8 cellular contexts compared by ENCODE assay signal in genomic region chr1:111737216-111738132, GRCh38. TPM values are rescaled to one million over a fixed set of nuclear protein-coding genes. Genes with fewer than 3 reads are reported as not detected.
DNase-seq lines count a peak whose midpoint lies in the region; ATAC-seq lines count a peak whose summit lies in the region.

No MANE protein-coding gene starts in this region.

- POLR2A ChIA-PET in activated CD4-positive, alpha-beta T cell treated with anti-CD3 and anti-CD28 coated beads for 36 hours (lab: Charles Lee), result interaction anchor here (0.6 to 1.1 kb wide), 3 partner anchors 17 to 681 kb away, joined by 3 read pairs; no protein-coding TSS in a partner anchor

- H3K27me3 Mint-ChIP-seq in activated CD4-positive, alpha-beta T cell treated with anti-CD3 and anti-CD28 coated beads for 36 hours, result peaks cover 29% of the 10 kb centered on the region

- intact Hi-C loops in activated CD4-positive, alpha-beta T cell treated with anti-CD3 and anti-CD28 coated beads for 36 hours (cut with DNase I, micrococcal nuclease), result loop anchor here (2.0 kb wide), 2 partner anchors 17 to 229 kb away; partner anchors contain the start of gene DDX20 (in 1 of the 2)

- no peak overlapping the region for H3K27ac Mint-ChIP-seq in activated CD4-positive, alpha-beta T cell treated with anti-CD3 and anti-CD28 coated beads for 36 hours

- H3K4me1 Mint-ChIP-seq in activated CD4-positive, alpha-beta T cell treated with anti-CD3 and anti-CD28 coated beads for 36 hours, result peaks cover 15% of the 10 kb centered on the region

- H3K9me3 Mint-ChIP-seq in activated CD4-positive, alpha-beta T cell treated with anti-CD3 and anti-CD28 coated beads for 36 hours (ENCODE audit: low read depth), result no peaks in the 10 kb centered on the region

- H3K4me3 Mint-ChIP-seq in activated CD4-positive, alpha-beta T cell treated with anti-CD3 and anti-CD28 coated beads for 36 hours, result peak overlapping the region; percentile 80

- H3K27ac ChIP-seq in substantia nigra (ENCODE audit: low read depth, low read length, poor library complexity, severe bottlenecking), result peak overlapping the region; percentile 81

- CTCF ChIA-PET in activated CD4-positive, alpha-beta T cell treated with anti-CD3 and anti-CD28 coated beads for 36 hours (lab: Charles Lee), result interaction anchor here (0.6 to 6.4 kb wide), 11 partner anchors 8 to 300 kb away, joined by 3 to 39 read pairs (median 4); no protein-coding TSS in a partner anchor

- DNase-seq in activated CD4-positive, alpha-beta T cell treated with anti-CD3 and anti-CD28 coated beads for 36 hours, result no peak
- DNase-seq in activated CD4-positive, alpha-beta T cell treated with anti-CD3 and anti-CD28 coated beads, Interleukin-2, amount 50 U/mL, for 1 hour, result no peak
- DNase-seq in activated CD8-positive, alpha-beta memory T cell treated with anti-CD3 and anti-CD28 coated beads, Interleukin-2, amount 50 U/mL, for 48 hours, result peak; percentile 49
- DNase-seq in inferior parietal cortex (ENCODE audit: extremely low spot score) (peak; percentile 43), substantia nigra (lab: John Stamatoyannopoulos, UW) (no peak), SKM-1 (lab: John Stamatoyannopoulos, UW; ENCODE audit: unreplicated experiment) (no peak), SIG-M5 treated with dmso at 0.1 percent for 504 hours (lab: John Stamatoyannopoulos, UW; ENCODE audit: unreplicated experiment) (no peak)
- DNase-seq in activated CD4-positive, alpha-beta T cell treated with anti-CD3 and anti-CD28 coated beads for 48 hours, result no peak

- ATAC-seq in activated CD4-positive, alpha-beta T cell treated with anti-CD3 and anti-CD28 coated beads for 36 hours, result no peak

- no peaks in the 10 kb centered on the region for H3K36me3 Mint-ChIP-seq in activated CD4-positive, alpha-beta T cell treated with anti-CD3 and anti-CD28 coated beads for 36 hours (ENCODE audit: low read depth)

RNA-seq across cellular contexts. Expression of gene INKA2, which starts 1.7 kb away (rescaled TPM):
- under 1 TPM; 0.25 to 0.49 TPM for total RNA-seq in activated CD4-positive, alpha-beta T cell treated with anti-CD3 and anti-CD28 coated beads for 36 hours

RNA-seq across cellular contexts. Expression of gene DDX20, which starts 18.2 kb away (rescaled TPM):
- total RNA-seq in activated CD4-positive, alpha-beta T cell treated with anti-CD3 and anti-CD28 coated beads for 36 hours, result 10 to 100 TPM; 13.5 to 13.6 TPM

Comparison
In these comparisons a context has a peak if more than half of its experiments do, and no peak if none do; other contexts are left out.
1. DNase-seq: peak in activated CD8-positive, alpha-beta memory T cell treated with anti-CD3 and anti-CD28 coated beads, Interleukin-2, amount 50 U/mL, for 48 hours (single experiment) and inferior parietal cortex (single experiment); none in activated CD4-positive, alpha-beta T cell treated with anti-CD3 and anti-CD28 coated beads for 36 hours (single experiment), activated CD4-positive, alpha-beta T cell treated with anti-CD3 and anti-CD28 coated beads, Interleukin-2, amount 50 U/mL, for 1 hour (single experiment), substantia nigra (0 of 49), SKM-1 (single experiment), SIG-M5 treated with dmso at 0.1 percent for 504 hours (single experiment) and activated CD4-positive, alpha-beta T cell treated with anti-CD3 and anti-CD28 coated beads for 48 hours (single experiment).